In genomic region chr15:72173401-72173800, GRCh38 we compare ENCODE assay signal across 1 cellular context.
TF ChIP-seq lines count a peak whose summit lies in the region.

No MANE protein-coding gene starts in this region.

TF ChIP-seq in H1, 55 proteins besides CTCF, POLR2A, EP300 and RAD21:
- no peak for TF ChIP-seq SRF (IDR thresholded peaks at IDR 0.05; ENCODE audit: low read depth, low read length)
- no peak for TF ChIP-seq EGR1 (IDR thresholded peaks at IDR 0.05; ENCODE audit: borderline replicate concordance, low read depth, low read length)
- no peak for TF ChIP-seq CBX5 (IDR thresholded peaks at IDR 0.05; ENCODE audit: low read depth, low read length)
- no peak for TF ChIP-seq CHD2 (IDR thresholded peaks at IDR 0.05; ENCODE audit: low read length)
- TF ChIP-seq TAF1 (IDR thresholded peaks at IDR 0.05; ENCODE audit: low read depth, low read length): no peak
- no peak for TF ChIP-seq POLR2AphosphoS5 (IDR thresholded peaks at IDR 0.05; ENCODE audit: low read depth, low read length)
- TF ChIP-seq BCL11A (IDR thresholded peaks at IDR 0.05; ENCODE audit: low read depth in 2 of 2, low read length in 2 of 2): no peak
- TF ChIP-seq SP1 (IDR thresholded peaks at IDR 0.05; ENCODE audit: low read depth, low read length): no peak
- no peak for TF ChIP-seq HDAC6 (IDR thresholded peaks at IDR 0.05; ENCODE audit: low read depth, low read length)
- no peak for TF ChIP-seq JUND (IDR thresholded peaks at IDR 0.05; ENCODE audit: low read length)
- TF ChIP-seq E2F6 (IDR thresholded peaks at IDR 0.05): no peak
